ENCODE assay signal across 25 cellular contexts in the genomic region with DNA sequence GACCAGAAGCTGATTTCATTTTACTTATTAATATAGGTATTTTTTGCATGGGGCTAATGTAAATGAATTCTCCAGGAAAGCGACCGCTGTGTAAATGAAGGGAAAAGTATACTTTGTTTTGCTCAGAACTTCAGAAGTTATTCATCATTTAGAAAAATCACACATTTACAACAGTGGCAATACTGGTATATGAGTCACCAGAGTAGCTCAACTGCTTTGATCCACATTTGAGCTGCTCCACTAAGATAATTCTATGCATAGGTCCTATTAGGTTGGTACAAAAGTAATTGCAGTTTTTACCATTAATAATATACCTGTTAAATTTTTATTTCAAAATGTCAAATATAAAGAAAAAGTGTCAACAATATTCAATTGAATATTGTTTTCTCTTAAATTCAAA. TPM values are rescaled to one million over a fixed set of nuclear protein-coding genes. Genes with fewer than 3 reads are reported as not detected.
"Had no signal": no experiment of that assay in that cellular context is flagged by ENCODE, and none has a peak within 500 bp of the region (broad histone marks: within the 10 kb centered on the region; RNA-seq: fewer than 3 reads in every experiment).

No MANE protein-coding gene starts in this region.

- H3K27ac Mint-ChIP-seq: immature natural killer cell, neural progenitor cell had no signal

- H3K4me3 ChIP-seq: dorsolateral prefrontal cortex, esophagus squamous epithelium, lung, neural progenitor cell, ovary, right atrium auricular region, sigmoid colon, skin epidermis, suprapubic skin, tibial artery, upper lobe of left lung, uterus had no signal

- H3K36me3 Mint-ChIP-seq: immature natural killer cell; natural killer cell treated with Interleukin-12 subunit alpha and Interleukin-12 subunit beta and Interleukin-15 and Interleukin-18, amount 100 ng/mL, for 72 hours; neural progenitor cell had no signal

- DNase-seq: cortex of kidney; dorsolateral prefrontal cortex; effector memory CD4-positive, alpha-beta T cell; esophagus squamous epithelium; immature natural killer cell; left cardiac atrium; left ventricle myocardium superior; mesenchymal stem cell; midbrain; nucleus accumbens; ovary; sigmoid colon; stimulated activated CD4-positive, alpha-beta T cell treated with anti-CD3 and anti-CD28 coated beads, Interleukin-2, amount 100 ng/mL, for 24 hours; stimulated activated CD4-positive, alpha-beta T cell treated with anti-CD3 and anti-CD28 coated beads, Interleukin-4, amount 100 ng/mL, for 4 hours; tibial artery; upper lobe of left lung; uterus had no signal

- H3K9me3 Mint-ChIP-seq: immature natural killer cell; natural killer cell treated with Interleukin-12 subunit alpha and Interleukin-12 subunit beta and Interleukin-15 and Interleukin-18, amount 100 ng/mL, for 72 hours had no signal

- ATAC-seq: left cardiac atrium, left ventricle myocardium superior had no signal

RNA-seq across cellular contexts. Expression of a gene that starts 22.9 kb away (rescaled TPM):
- total RNA-seq: epithelial cell of proximal tubule; left cardiac atrium; left ventricle myocardium superior; natural killer cell treated with Interleukin-12 subunit alpha and Interleukin-12 subunit beta and Interleukin-15 and Interleukin-18, amount 100 ng/mL, for 72 hours; posterior vena cava; right atrium auricular region had no signal
